ENCODE assay signal across 29 cellular contexts in the genomic region with DNA sequence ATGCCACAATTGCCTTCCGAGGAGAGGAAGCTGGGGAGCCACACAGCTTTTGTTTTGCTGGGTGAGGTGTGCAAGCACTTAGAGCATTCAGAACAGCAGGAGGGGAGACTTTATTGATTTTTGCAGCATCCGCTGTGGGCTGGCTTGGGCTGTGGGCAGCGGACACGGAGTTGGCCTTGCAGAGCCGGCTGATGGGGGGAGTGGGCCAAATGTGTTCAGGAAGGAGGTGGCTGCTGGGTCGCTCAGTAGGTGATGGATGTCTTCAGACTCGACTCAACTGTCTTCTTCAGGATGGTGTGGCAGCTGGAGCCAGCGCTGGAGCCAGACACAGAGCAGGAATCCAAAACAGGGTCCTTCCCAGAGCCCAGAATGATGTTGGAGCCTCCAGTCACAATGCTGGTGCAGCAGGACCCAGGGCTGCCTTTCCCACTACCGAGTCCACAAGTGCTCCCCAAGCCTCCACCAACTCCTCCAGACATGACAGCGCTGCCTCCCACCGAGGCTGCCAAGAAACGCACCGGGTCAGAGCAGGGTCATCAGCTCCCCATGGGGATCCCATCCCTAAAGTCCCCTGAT. TPM values are rescaled to one million over a fixed set of nuclear protein-coding genes. Genes with fewer than 3 reads are reported as not detected.
DNase-seq lines count a peak whose midpoint lies in the region; ATAC-seq and TF ChIP-seq lines count a peak whose summit lies in the region.
"Had no signal": no experiment of that assay in that cellular context is flagged by ENCODE, and none has a peak within 500 bp of the region (broad histone marks: within the 10 kb centered on the region; RNA-seq: fewer than 3 reads in every experiment).

No MANE protein-coding gene starts in this region.

- no peak for TF ChIP-seq CTCF in IMR-90 (conservative IDR thresholded peaks at IDR 0.05; ENCODE audit: low read depth, low read length)
- TF ChIP-seq CTCF in neural progenitor cell (IDR thresholded peaks at IDR 0.05), result no peak
- TF ChIP-seq CTCF in uterus (IDR thresholded peaks at IDR 0.05), result no peak

- peaks cover 36% of the 10 kb centered on the region for H3K4me1 Mint-ChIP-seq in neural progenitor cell
- H3K4me1 Mint-ChIP-seq in activated T-cell treated with anti-CD3 and anti-CD28 coated beads, Interleukin-2, amount 50 U/mL, for 4 hours (ENCODE audit: low read depth), result peaks cover 22% of the 10 kb centered on the region

- peak overlapping the region; percentile 50 for H3K27ac Mint-ChIP-seq in neural progenitor cell
- H3K27ac Mint-ChIP-seq: activated CD8-positive, alpha-beta T cell treated with anti-CD3 and anti-CD28 coated beads, Interleukin-2, amount 10 ng/mL, durations not matched to agents 7 days and 5 days; activated T-helper 17 cell treated with anti-CD3 and anti-CD28 coated beads, Interleukin-2, amount 50 U/mL, for 72 hours; stimulated activated naive CD8-positive, alpha-beta T cell treated with anti-CD3 and anti-CD28 coated beads, Interleukin-15, Interleukin-2, amounts not matched to agents 100 ng/mL and 50 ng/mL, for 24 hours had no signal

- peaks cover 20% of the 10 kb centered on the region for H3K9me1 ChIP-seq in IMR-90 (ENCODE audit: insufficient read depth, low read length)

- CTCF ChIA-PET in IMR-90 (lab: Yijun Ruan, JAX), result interaction anchor here (2.1 kb wide), 1 partner anchor 27 kb away, joined by 4 read pairs; no protein-coding TSS in a partner anchor

- no peak overlapping the region for H2BK120ac ChIP-seq in IMR-90 (ENCODE audit: low read depth, low read length)

- H2AFZ ChIP-seq in IMR-90 (replicated peaks; ENCODE audit: low read length, poor library complexity) (no peak overlapping the region), neural progenitor cell (replicated peaks) (no peak overlapping the region)

- DNase-seq in IMR-90 (no peak), NCI-H2107 treated with DMSO at 0.1 percent for 48 hours (lab: John Stamatoyannopoulos, UW; ENCODE audit: unreplicated experiment) (peak; percentile 51), NCI-H748 treated with DMSO at 0.1 percent for 48 hours (lab: John Stamatoyannopoulos, UW) (peak; percentile 22), neural progenitor cell (ENCODE audit: low spot score) (no peak), uterus (no peak)
- no peak for DNase-seq in activated T-cell treated with anti-CD3 and anti-CD28 coated beads, Interleukin-2, amount 50 U/mL, for 4 hours
- DNase-seq: activated CD4-positive, alpha-beta T cell treated with anti-CD3 and anti-CD28 coated beads for 4 hours; activated CD8-positive, alpha-beta T cell treated with anti-CD3 and anti-CD28 coated beads, Interleukin-2, amount 10 ng/mL, durations not matched to agents 7 days and 5 days; body of pancreas; dermis blood vessel endothelial cell; esophagus squamous epithelium; foreskin keratinocyte; heart left ventricle; Karpas-422; NCI-H1694 treated with DMSO at 0.1 percent for 48 hours; stimulated activated CD4-positive, alpha-beta T cell treated with anti-CD3 and anti-CD28 coated beads, Interleukin-2, amount 100 ng/mL, for 24 hours; SW 1271; testis; WERI-Rb-1 had no signal

- H3K4ac ChIP-seq in IMR-90 (ENCODE audit: low read depth, low read length), result no peak overlapping the region

- H3K27ac ChIP-seq in IMR-90 (ENCODE audit: insufficient read depth, low read length) (no peak overlapping the region), neural progenitor cell (no peak overlapping the region), uterus (no peak overlapping the region)
- H3K27ac ChIP-seq: body of pancreas, esophagus squamous epithelium, foreskin keratinocyte, heart left ventricle, right atrium auricular region, testis, WERI-Rb-1 had no signal

- H3K27me3 ChIP-seq in IMR-90 (ENCODE audit: control insufficient read depth, insufficient read depth, low read length) (peaks cover 10% of the 10 kb centered on the region), neural progenitor cell (no peaks in the 10 kb centered on the region), uterus (no peaks in the 10 kb centered on the region)
- H3K27me3 ChIP-seq: BLaER1 treated with 17β-estradiol and CSF1 and Interleukin-3, amounts not matched to agents 10 nM and 100 nM; body of pancreas; right atrium auricular region; testis had no signal

- H2BK15ac ChIP-seq in IMR-90 (ENCODE audit: low read depth, low read length), result no peak overlapping the region

- no peaks in the 10 kb centered on the region for H3K9me3 Mint-ChIP-seq in neural progenitor cell
- H3K9me3 Mint-ChIP-seq in activated T-cell treated with anti-CD3 and anti-CD28 coated beads, Interleukin-2, amount 50 U/mL, for 4 hours, result no peaks in the 10 kb centered on the region
- H3K9me3 Mint-ChIP-seq: activated T-helper 17 cell treated with anti-CD3 and anti-CD28 coated beads, Interleukin-2, amount 50 U/mL, for 72 hours; stimulated activated naive CD8-positive, alpha-beta T cell treated with anti-CD3 and anti-CD28 coated beads, Interleukin-15, Interleukin-2, amounts not matched to agents 100 ng/mL and 50 ng/mL, for 24 hours had no signal

- H3K9me3 ChIP-seq in IMR-90 (ENCODE audit: control insufficient read depth, insufficient read depth, low read length) (no peaks in the 10 kb centered on the region), neural progenitor cell (ENCODE audit: low read depth) (no peaks in the 10 kb centered on the region), uterus (no peaks in the 10 kb centered on the region)
- H3K9me3 ChIP-seq: BLaER1 treated with 17β-estradiol and CSF1 and Interleukin-3, amounts not matched to agents 10 nM and 100 nM; body of pancreas; esophagus squamous epithelium; HAP-1; heart left ventricle; right atrium auricular region; testis had no signal

- H4K20me1 ChIP-seq in IMR-90 (ENCODE audit: insufficient read depth, low read length) (no peaks in the 10 kb centered on the region), neural progenitor cell (ENCODE audit: low read depth) (no peaks in the 10 kb centered on the region)
- H4K20me1 ChIP-seq: BLaER1 treated with 17β-estradiol and CSF1 and Interleukin-3, amounts not matched to agents 10 nM and 100 nM had no signal

- H3K18ac ChIP-seq in IMR-90 (ENCODE audit: low read depth, low read length), result no peak overlapping the region

- no peak overlapping the region for H4K5ac ChIP-seq in IMR-90 (ENCODE audit: low read depth, low read length)

- TF ChIP-seq POLR2A in IMR-90 (IDR thresholded peaks at IDR 0.05; ENCODE audit: low read depth, low read length), result no peak
- TF ChIP-seq POLR2A in uterus (IDR thresholded peaks at IDR 0.05), result no peak

- peak overlapping the region; percentile 68 for H2AK9ac ChIP-seq in IMR-90 (replicated peaks; ENCODE audit: low read depth, low read length, poor library complexity)

- H2BK20ac ChIP-seq in IMR-90 (ENCODE audit: low read depth, low read length), result no peak overlapping the region

- H4K91ac ChIP-seq in IMR-90 (ENCODE audit: insufficient read depth, low read depth, low read length), result no peak overlapping the region

- intact Hi-C loops in IMR-90 (cut with micrococcal nuclease), result no loop called here
- intact Hi-C loops in uterus (cut with DNase I; ENCODE audit: low total_unique reads), result no loop called here

- no peak overlapping the region for H3K56ac ChIP-seq in IMR-90 (ENCODE audit: extremely low read depth, insufficient read depth, low read length)

- dilution Hi-C loops in IMR-90 (cut with HindIII; ENCODE audit: low sequenced_read_pairs, unreplicated experiment), result no loop called here

- no peaks in the 10 kb centered on the region for H3F3A ChIP-seq in neural progenitor cell (ENCODE audit: low read depth)

- H2BK5ac ChIP-seq in IMR-90 (ENCODE audit: low read depth, low read length, poor library complexity, severe bottlenecking), result no peak overlapping the region

- H3K4me3 Mint-ChIP-seq in neural progenitor cell, result no peak overlapping the region
- H3K4me3 Mint-ChIP-seq in activated T-cell treated with anti-CD3 and anti-CD28 coated beads, Interleukin-2, amount 50 U/mL, for 4 hours, result no peak overlapping the region
- H3K4me3 Mint-ChIP-seq: activated CD8-positive, alpha-beta T cell treated with anti-CD3 and anti-CD28 coated beads, Interleukin-2, amount 10 ng/mL, durations not matched to agents 7 days and 5 days; activated T-helper 17 cell treated with anti-CD3 and anti-CD28 coated beads, Interleukin-2, amount 50 U/mL, for 72 hours; stimulated activated naive CD8-positive, alpha-beta T cell treated with anti-CD3 and anti-CD28 coated beads, Interleukin-15, Interleukin-2, amounts not matched to agents 100 ng/mL and 50 ng/mL, for 24 hours had no signal

- no peak overlapping the region for H3K4me2 ChIP-seq in IMR-90 (ENCODE audit: low read depth, low read length)
- H3K4me2 ChIP-seq in neural progenitor cell, result no peak overlapping the region

- POLR2A ChIA-PET in IMR-90 (lab: Charles Lee; ENCODE audit: unreplicated experiment), result no interaction called here

- H3K36me3 ChIP-seq in IMR-90 (ENCODE audit: control insufficient read depth, insufficient read depth, low read length) (no peaks in the 10 kb centered on the region), neural progenitor cell (no peaks in the 10 kb centered on the region), uterus (no peaks in the 10 kb centered on the region)
- H3K36me3 ChIP-seq: BLaER1 treated with 17β-estradiol and CSF1 and Interleukin-3, amounts not matched to agents 10 nM and 100 nM; esophagus squamous epithelium; HAP-1; heart left ventricle; right atrium auricular region; WERI-Rb-1 had no signal

- no peak overlapping the region for H3K9ac ChIP-seq in IMR-90 (ENCODE audit: low read depth, low read length)
- H3K9ac ChIP-seq in neural progenitor cell, result no peak overlapping the region
- H3K9ac ChIP-seq: BLaER1 treated with 17β-estradiol and CSF1 and Interleukin-3, amounts not matched to agents 10 nM and 100 nM had no signal

- no peak overlapping the region for H2AK5ac ChIP-seq in IMR-90 (ENCODE audit: low read depth, low read length)

- no peak overlapping the region for H3K4me3 ChIP-seq in IMR-90 (ENCODE audit: insufficient read depth, low read depth, low read length)
- H3K4me3 ChIP-seq in neural progenitor cell, result no peak overlapping the region
- H3K4me3 ChIP-seq in uterus, result no peak overlapping the region
- H3K4me3 ChIP-seq: BLaER1 treated with 17β-estradiol and CSF1 and Interleukin-3, amounts not matched to agents 10 nM and 100 nM; body of pancreas; esophagus squamous epithelium; HAP-1; heart left ventricle; right atrium auricular region; testis had no signal

- peaks cover 21% of the 10 kb centered on the region for H3K27me3 Mint-ChIP-seq in neural progenitor cell (ENCODE audit: insufficient read depth, low read depth)
- peaks cover 10% of the 10 kb centered on the region for H3K27me3 Mint-ChIP-seq in activated T-cell treated with anti-CD3 and anti-CD28 coated beads, Interleukin-2, amount 50 U/mL, for 4 hours (ENCODE audit: low read depth)
- H3K27me3 Mint-ChIP-seq: stimulated activated naive CD8-positive, alpha-beta T cell treated with anti-CD3 and anti-CD28 coated beads, Interleukin-15, Interleukin-2, amounts not matched to agents 100 ng/mL and 50 ng/mL, for 24 hours had no signal

- TF ChIP-seq RAD21 in IMR-90 (IDR thresholded peaks at IDR 0.05; ENCODE audit: low read length), result no peak

- in situ Hi-C loops in IMR-90 (cut with MboI; ENCODE audit: low sequenced_read_pairs), result no loop called here

- H3K23ac ChIP-seq in IMR-90 (ENCODE audit: low read depth, low read length), result no peak overlapping the region

- H4K8ac ChIP-seq in IMR-90 (ENCODE audit: low read depth in 2 of 2, low read length in 2 of 2), result no peak overlapping the region

- no TSS peak for BruUV-seq in IMR-90 (replicated peaks; lab: Mats Ljungman, UMichigan)

- WGBS in IMR-90 (ENCODE audit: extremely low coverage in 2 of 2, insufficient read length in 1 of 2), 2 experiments, result 74% methylated on average over 5 of the region's 13 CpGs; no CpG with 5 or more reads in 1 of the 2 experiments

- peaks cover 18% of the 10 kb centered on the region for H3K4me1 ChIP-seq in IMR-90 (ENCODE audit: control insufficient read depth, insufficient read depth, low read length)
- peaks cover 5% of the 10 kb centered on the region for H3K4me1 ChIP-seq in neural progenitor cell
- no peaks in the 10 kb centered on the region for H3K4me1 ChIP-seq in uterus
- H3K4me1 ChIP-seq: body of pancreas, foreskin keratinocyte, HAP-1, heart left ventricle, right atrium auricular region, testis had no signal

- H3K14ac ChIP-seq in IMR-90 (replicated peaks; ENCODE audit: low read depth, low read length), result no peak overlapping the region

- no peaks in the 10 kb centered on the region for H3K36me3 Mint-ChIP-seq in neural progenitor cell
- H3K36me3 Mint-ChIP-seq in activated T-cell treated with anti-CD3 and anti-CD28 coated beads, Interleukin-2, amount 50 U/mL, for 4 hours (ENCODE audit: insufficient read depth), result no peaks in the 10 kb centered on the region

- no peaks in the 10 kb centered on the region for H3K79me1 ChIP-seq in IMR-90 (ENCODE audit: low read depth in 1 of 2, low read length in 2 of 2)

- H3K79me2 ChIP-seq in neural progenitor cell (ENCODE audit: low read depth), result no peaks in the 10 kb centered on the region

- ATAC-seq in IMR-90 (ENCODE audit: low read depth), result no peak
- ATAC-seq in GM21360 (IDR thresholded peaks at IDR 0.05; ENCODE audit: unreplicated experiment), result no peak
- ATAC-seq in activated T-cell treated with anti-CD3 and anti-CD28 coated beads, Interleukin-2, amount 50 U/mL, for 4 hours, result no peak
- ATAC-seq: activated CD8-positive, alpha-beta T cell treated with anti-CD3 and anti-CD28 coated beads, Interleukin-2, amount 10 ng/mL, durations not matched to agents 7 days and 5 days; activated T-helper 17 cell treated with anti-CD3 and anti-CD28 coated beads, Interleukin-2, amount 50 U/mL, for 72 hours; body of pancreas; foreskin keratinocyte; heart left ventricle had no signal

RNA-seq across cellular contexts. Expression of a gene that starts 4.8 kb away (rescaled TPM):
- total RNA-seq in IMR-90 (2012; rRNA removed), result under 0.01 TPM in 1 of 2 replicates, not detected in the other
- 0.09 and 0.24 TPM in 2 replicates for polyA plus RNA-seq in IMR-90 (2012; rRNA removed)
- 0.08 TPM in 1 of 2 replicates, not detected in the other for polyA plus RNA-seq in IMR-90 (2012; cell fraction: cytosol; rRNA removed)
- 1.1 and 1.3 TPM in 2 replicates for polyA plus RNA-seq in IMR-90 (2012; cell fraction: nucleus; rRNA removed; ENCODE audit: low replicate concordance)
- not detected in 2 replicates for total RNA-seq in neural progenitor cell (ENCODE audit: low replicate concordance)
- not detected for total RNA-seq in uterus
- total RNA-seq in activated T-cell treated with anti-CD3 and anti-CD28 coated beads, Interleukin-2, amount 50 U/mL, for 4 hours, result under 1 TPM in 2 of 3 donors, not detected in 1; 0.10 to 0.16 TPM
- total RNA-seq: activated CD8-positive, alpha-beta T cell treated with anti-CD3 and anti-CD28 coated beads, Interleukin-2, amount 10 ng/mL, durations not matched to agents 7 days and 5 days; body of pancreas; dermis blood vessel endothelial cell; foreskin keratinocyte; heart left ventricle; liver; myocyte; right atrium auricular region had no signal
- polyA plus RNA-seq: foreskin keratinocyte, liver had no signal

RNA-seq across cellular contexts. Expression of a gene that starts 9.8 kb away (rescaled TPM):
- total RNA-seq in IMR-90 (2012; rRNA removed) (not detected in 2 replicates), neural progenitor cell (ENCODE audit: low replicate concordance) (not detected in 2 replicates), uterus (not detected)
- polyA plus RNA-seq in IMR-90 (2012; rRNA removed), result not detected in 2 replicates
- not detected in 2 replicates for polyA plus RNA-seq in IMR-90 (2012; cell fraction: cytosol; rRNA removed)
- not detected in 2 replicates for polyA plus RNA-seq in IMR-90 (2012; cell fraction: nucleus; rRNA removed; ENCODE audit: low replicate concordance)
- not detected for total RNA-seq in activated T-cell treated with anti-CD3 and anti-CD28 coated beads, Interleukin-2, amount 50 U/mL, for 4 hours
- total RNA-seq: activated CD8-positive, alpha-beta T cell treated with anti-CD3 and anti-CD28 coated beads, Interleukin-2, amount 10 ng/mL, durations not matched to agents 7 days and 5 days; activated T-helper 17 cell treated with anti-CD3 and anti-CD28 coated beads, Interleukin-2, amount 50 U/mL, for 72 hours; body of pancreas; dermis blood vessel endothelial cell; heart left ventricle; liver; myocyte; right atrium auricular region had no signal

RNA-seq across cellular contexts. Expression of a gene that starts 25.0 kb away (rescaled TPM):
- total RNA-seq in IMR-90 (2012; rRNA removed) (under 0.01 TPM in 1 of 2 replicates, not detected in the other), neural progenitor cell (ENCODE audit: low replicate concordance) (not detected in 2 replicates), uterus (not detected)
- polyA plus RNA-seq in IMR-90 (2012; rRNA removed), result 0.03 and 0.07 TPM in 2 replicates
- polyA plus RNA-seq in IMR-90 (2012; cell fraction: cytosol; rRNA removed), result 0.05 TPM in 1 of 2 replicates, not detected in the other
- polyA plus RNA-seq in IMR-90 (2012; cell fraction: nucleus; rRNA removed; ENCODE audit: low replicate concordance), result 0.07 and 0.11 TPM in 2 replicates
- not detected for total RNA-seq in activated T-cell treated with anti-CD3 and anti-CD28 coated beads, Interleukin-2, amount 50 U/mL, for 4 hours
- total RNA-seq: activated CD8-positive, alpha-beta T cell treated with anti-CD3 and anti-CD28 coated beads, Interleukin-2, amount 10 ng/mL, durations not matched to agents 7 days and 5 days; activated T-helper 17 cell treated with anti-CD3 and anti-CD28 coated beads, Interleukin-2, amount 50 U/mL, for 72 hours; dermis blood vessel endothelial cell; heart left ventricle; myocyte; right atrium auricular region; RPMI7951 had no signal

RNA-seq across cellular contexts. Expression of a gene that starts 43.0 kb away (rescaled TPM):
- total RNA-seq in IMR-90 (2012; rRNA removed) (not detected in 2 replicates), neural progenitor cell (ENCODE audit: low replicate concordance) (not detected in 2 replicates), uterus (not detected)
- polyA plus RNA-seq in IMR-90 (2012; rRNA removed), result not detected in 2 replicates
- not detected in 2 replicates for polyA plus RNA-seq in IMR-90 (2012; cell fraction: cytosol; rRNA removed)
- polyA plus RNA-seq in IMR-90 (2012; cell fraction: nucleus; rRNA removed; ENCODE audit: low replicate concordance), result 0.03 TPM in 1 of 2 replicates, not detected in the other
- not detected for total RNA-seq in activated T-cell treated with anti-CD3 and anti-CD28 coated beads, Interleukin-2, amount 50 U/mL, for 4 hours
- total RNA-seq: activated CD8-positive, alpha-beta T cell treated with anti-CD3 and anti-CD28 coated beads, Interleukin-2, amount 10 ng/mL, durations not matched to agents 7 days and 5 days; activated T-helper 17 cell treated with anti-CD3 and anti-CD28 coated beads, Interleukin-2, amount 50 U/mL, for 72 hours; body of pancreas; dermis blood vessel endothelial cell; foreskin keratinocyte; heart left ventricle; liver; myocyte; right atrium auricular region; testis had no signal
- polyA plus RNA-seq: adipose tissue, foreskin keratinocyte, heart left ventricle, liver had no signal

Comparison
In these comparisons a context has a peak if more than half of its experiments do, and no peak if none do; other contexts are left out.
1. DNase-seq: peak in NCI-H2107 treated with DMSO at 0.1 percent for 48 hours (single experiment) and NCI-H748 treated with DMSO at 0.1 percent for 48 hours (single experiment); none in IMR-90 (single experiment), neural progenitor cell (single experiment), uterus (0 of 2) and activated T-cell treated with anti-CD3 and anti-CD28 coated beads, Interleukin-2, amount 50 U/mL, for 4 hours (single experiment).